ENCODE assay signal across 1 cellular context in genomic region chr13:94181461-94182107, GRCh38.
TF ChIP-seq lines count a peak whose summit lies in the region.

No MANE protein-coding gene starts in this region.

TF ChIP-seq in HepG2, 621 proteins besides CTCF, POLR2A, EP300 and RAD21 (continues in another document):
- peak; percentile 86 for TF ChIP-seq HNF1A (IDR thresholded peaks at IDR 0.05; ENCODE audit: low read depth)
- TF ChIP-seq HNF1A (CRISPR knock-in tag; IDR thresholded peaks at IDR 0.05; ENCODE audit: borderline replicate concordance): peak; percentile 46; the same call in 1 of the 2 replicates
- 0 out of 2 replicates have a peak, but pooled peaks have one; percentile 49 for TF ChIP-seq ZNF644 (CRISPR knock-in tag; IDR thresholded peaks at IDR 0.05; ENCODE audit: low read depth)
- TF ChIP-seq ZKSCAN1 (IDR thresholded peaks at IDR 0.05; ENCODE audit: low read length): no peak
- TF ChIP-seq ZBTB34 (CRISPR knock-in tag; IDR thresholded peaks at IDR 0.05): no peak
- no peak for TF ChIP-seq ARNT2 (CRISPR knock-in tag; IDR thresholded peaks at IDR 0.05; ENCODE audit: low read depth)
- no peak for TF ChIP-seq ZNF660 (CRISPR knock-in tag; IDR thresholded peaks at IDR 0.05; ENCODE audit: borderline replicate concordance, low read depth)
- TF ChIP-seq ZNF343 (CRISPR knock-in tag; IDR thresholded peaks at IDR 0.05): no peak
- TF ChIP-seq ZNF205 (CRISPR knock-in tag; IDR thresholded peaks at IDR 0.05): peak; percentile 85
- TF ChIP-seq ARID3A (IDR thresholded peaks at IDR 0.05; ENCODE audit: low read depth, low read length): no peak
- TF ChIP-seq TRIM22 (IDR thresholded peaks at IDR 0.05): no peak
- TF ChIP-seq ZNF879 (CRISPR knock-in tag; IDR thresholded peaks at IDR 0.05): no peak
- TF ChIP-seq ZNF552 (CRISPR knock-in tag; IDR thresholded peaks at IDR 0.05; ENCODE audit: borderline replicate concordance): no peak
- TF ChIP-seq ZNF691 (CRISPR knock-in tag; IDR thresholded peaks at IDR 0.05; ENCODE audit: borderline replicate concordance, low read depth): no peak
- TF ChIP-seq HOXA7 (CRISPR knock-in tag; IDR thresholded peaks at IDR 0.05): no peak
- no peak for TF ChIP-seq NFIB (CRISPR knock-in tag; IDR thresholded peaks at IDR 0.05; ENCODE audit: borderline replicate concordance)
- TF ChIP-seq ZNF20 (CRISPR knock-in tag; IDR thresholded peaks at IDR 0.05): no peak
- no peak for TF ChIP-seq PHF5A (CRISPR knock-in tag; IDR thresholded peaks at IDR 0.05; ENCODE audit: low read depth, unreplicated experiment)
- TF ChIP-seq DRAP1 (CRISPR knock-in tag; IDR thresholded peaks at IDR 0.05): no peak
- TF ChIP-seq ZNF512B (CRISPR knock-in tag; IDR thresholded peaks at IDR 0.05; ENCODE audit: borderline replicate concordance): no peak
- no peak for TF ChIP-seq ZSCAN9 (CRISPR knock-in tag; IDR thresholded peaks at IDR 0.05; ENCODE audit: borderline replicate concordance)
- TF ChIP-seq ZMYM2 (CRISPR knock-in tag; IDR thresholded peaks at IDR 0.05): 0 out of 2 replicates have a peak, but pooled peaks have one; percentile 36
- TF ChIP-seq ZC3H4 (CRISPR knock-in tag; IDR thresholded peaks at IDR 0.05; ENCODE audit: borderline replicate concordance): no peak
- peak; percentile 25; the same call in 1 of the 2 replicates for TF ChIP-seq GATAD2A (CRISPR knock-in tag; IDR thresholded peaks at IDR 0.05)
- no peak for TF ChIP-seq AKNA (CRISPR knock-in tag; IDR thresholded peaks at IDR 0.05; ENCODE audit: borderline replicate concordance)
- no peak for TF ChIP-seq NONO (IDR thresholded peaks at IDR 0.05)
- no peak for TF ChIP-seq NONO (CRISPR knock-in tag; conservative IDR thresholded peaks at IDR 0.05)
- no peak for TF ChIP-seq ZMAT5 (CRISPR knock-in tag; IDR thresholded peaks at IDR 0.05; ENCODE audit: borderline replicate concordance, low read depth)
- TF ChIP-seq DZIP1 (CRISPR knock-in tag; IDR thresholded peaks at IDR 0.05): no peak
- no peak for TF ChIP-seq MIER2 (CRISPR knock-in tag; IDR thresholded peaks at IDR 0.05)
- TF ChIP-seq ATF4 (CRISPR knock-in tag; IDR thresholded peaks at IDR 0.05): no peak
